In genomic region chr2:235952714-235953113, GRCh38 we compare ENCODE assay signal across 1 cellular context.
TF ChIP-seq lines count a peak whose summit lies in the region.

No MANE protein-coding gene starts in this region.

TF ChIP-seq in SK-N-SH, 30 proteins besides CTCF, POLR2A, EP300 and RAD21 (continued from another document):
- no peak for TF ChIP-seq ZBTB33 (IDR thresholded peaks at IDR 0.05; ENCODE audit: borderline replicate concordance, low read depth)
- TF ChIP-seq IRF3 (IDR thresholded peaks at IDR 0.05; ENCODE audit: low read depth, low read length), result no peak
